ENCODE assay signal across 12 cellular contexts in the genomic region with DNA sequence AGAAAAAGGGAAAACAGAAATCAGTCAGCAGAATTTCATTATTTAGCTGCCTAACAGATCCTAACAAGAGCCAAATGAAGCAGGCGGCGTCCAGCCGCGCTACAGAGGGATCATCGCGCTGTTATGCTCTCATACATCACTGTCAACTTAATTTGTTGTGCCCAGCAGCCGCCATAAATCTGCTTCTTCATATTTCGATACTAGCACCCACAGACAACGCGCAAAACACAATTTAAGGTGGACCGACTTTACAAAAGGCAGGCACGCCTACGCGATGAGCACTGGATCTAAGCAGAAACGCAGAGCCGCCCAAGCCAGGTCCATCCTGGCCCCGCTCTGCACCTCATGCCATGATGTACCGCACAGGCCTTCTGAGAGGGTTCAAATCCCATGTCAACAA.
"Had no signal": no experiment of that assay in that cellular context is flagged by ENCODE, and none has a peak within 500 bp of the region (broad histone marks: within the 10 kb centered on the region; RNA-seq: fewer than 3 reads in every experiment).

No MANE protein-coding gene starts in this region.

- H3K9me3 Mint-ChIP-seq: activated B cell treated with CpG ODN at 0.5 μM for 24 hours; activated naive CD4-positive, alpha-beta T cell treated with anti-CD3 and anti-CD28 coated beads, Interleukin-2, amount 50 U/mL, for 24 hours; dendritic cell treated with granulocyte-macrophage colony-stimulating factor and Interleukin-4, amounts not matched to agents 40 ng/mL and 50 ng/mL, for 4 days; naive thymus-derived CD4-positive, alpha-beta T cell; T-helper 1 cell treated with Interleukin-12 subunit alpha and Interleukin-12 subunit beta and Interleukin-4 antibody, amounts not matched to agents 30 μg/mL and 1 μg/mL, for 36 hours had no signal

- H3K9me3 ChIP-seq: body of pancreas, lower lobe of right lung, SK-N-SH, tibial nerve had no signal

- H3K4me3 ChIP-seq: body of pancreas, lower lobe of right lung, tibial nerve had no signal

- H3K27ac Mint-ChIP-seq: activated B cell treated with CpG ODN at 0.5 μM for 24 hours; activated naive CD4-positive, alpha-beta T cell treated with anti-CD3 and anti-CD28 coated beads, Interleukin-2, amount 50 U/mL, for 24 hours; dendritic cell treated with granulocyte-macrophage colony-stimulating factor and Interleukin-4, amounts not matched to agents 40 ng/mL and 50 ng/mL, for 4 days; naive thymus-derived CD4-positive, alpha-beta T cell; T-helper 1 cell treated with Interleukin-12 subunit alpha and Interleukin-12 subunit beta and Interleukin-4 antibody, amounts not matched to agents 30 μg/mL and 1 μg/mL, for 36 hours had no signal

- DNase-seq: activated B cell treated with CpG ODN at 0.5 μM for 24 hours; activated T-cell treated with anti-CD3 and anti-CD28 coated beads, Interleukin-2, amount 50 U/mL, for 1 hour; body of pancreas; hippocampal formation; lower lobe of right lung; naive thymus-derived CD4-positive, alpha-beta T cell; nucleus accumbens; SK-N-SH had no signal

- ATAC-seq: body of pancreas; lower lobe of right lung; naive thymus-derived CD4-positive, alpha-beta T cell had no signal

- H3K9ac ChIP-seq: SK-N-SH had no signal

- H3K27me3 ChIP-seq: body of pancreas, tibial nerve had no signal

- H3K27ac ChIP-seq: body of pancreas, lower lobe of right lung, tibial nerve had no signal

- H3K4me3 Mint-ChIP-seq: activated B cell treated with CpG ODN at 0.5 μM for 24 hours; activated naive CD4-positive, alpha-beta T cell treated with anti-CD3 and anti-CD28 coated beads, Interleukin-2, amount 50 U/mL, for 24 hours; dendritic cell treated with granulocyte-macrophage colony-stimulating factor and Interleukin-4, amounts not matched to agents 40 ng/mL and 50 ng/mL, for 4 days; naive thymus-derived CD4-positive, alpha-beta T cell; T-helper 1 cell treated with Interleukin-12 subunit alpha and Interleukin-12 subunit beta and Interleukin-4 antibody, amounts not matched to agents 30 μg/mL and 1 μg/mL, for 36 hours had no signal

- H3K27me3 Mint-ChIP-seq: activated B cell treated with CpG ODN at 0.5 μM for 24 hours; activated naive CD4-positive, alpha-beta T cell treated with anti-CD3 and anti-CD28 coated beads, Interleukin-2, amount 50 U/mL, for 24 hours; dendritic cell treated with granulocyte-macrophage colony-stimulating factor and Interleukin-4, amounts not matched to agents 40 ng/mL and 50 ng/mL, for 4 days; naive thymus-derived CD4-positive, alpha-beta T cell had no signal

- H3K4me2 ChIP-seq: SK-N-SH had no signal
